9 cellular contexts compared by ENCODE assay signal in genomic region chr2:36801088-36801487, GRCh38.
"Had no signal": no experiment of that assay in that cellular context is flagged by ENCODE, and none has a peak within 500 bp of the region (broad histone marks: within the 10 kb centered on the region; RNA-seq: fewer than 3 reads in every experiment).

No MANE protein-coding gene starts in this region.

- DNase-seq: body of pancreas, colonic mucosa, nephron progenitor cell, spleen, transverse colon, uterus had no signal

- H3K36me3 Mint-ChIP-seq: T-cell, WTC11 had no signal

- H3K4me3 Mint-ChIP-seq: nephron progenitor cell, T-cell, WTC11 had no signal

- H3K27ac Mint-ChIP-seq: nephron progenitor cell, WTC11 had no signal

- H3K9me3 Mint-ChIP-seq: nephron progenitor cell had no signal

- ATAC-seq: body of pancreas, SK-N-SH treated with all-trans-retinoic acid at 6 μM for 48 hours, WTC11 had no signal
